Comparison of ENCODE assay signal across 9 cellular contexts in the genomic region with DNA sequence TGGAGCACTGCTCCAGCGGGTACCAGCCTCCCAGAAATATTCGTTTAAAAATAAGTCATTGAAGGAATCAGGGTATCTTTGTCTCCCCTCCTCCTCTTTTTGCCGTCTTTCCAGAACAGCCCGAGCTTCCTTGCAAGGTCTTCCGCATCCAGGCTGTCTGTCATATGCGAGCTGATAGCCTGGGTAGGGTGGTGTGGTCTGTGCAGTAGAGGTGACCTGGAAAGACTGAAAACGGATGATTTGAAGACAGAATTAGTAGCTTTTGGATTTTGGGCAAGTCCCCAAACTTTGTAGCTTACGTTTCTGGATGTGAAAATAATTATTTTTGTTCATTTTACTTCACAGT. TPM values are rescaled to one million over a fixed set of nuclear protein-coding genes. Genes with fewer than 3 reads are reported as not detected.
DNase-seq lines count a peak whose midpoint lies in the region; ATAC-seq and TF ChIP-seq lines count a peak whose summit lies in the region.
"Had no signal": no experiment of that assay in that cellular context is flagged by ENCODE, and none has a peak within 500 bp of the region (broad histone marks: within the 10 kb centered on the region; RNA-seq: fewer than 3 reads in every experiment).

No MANE protein-coding gene starts in this region.

- peak overlapping the region; percentile 91 for H3K27ac ChIP-seq in CD4-positive, alpha-beta T cell (ENCODE audit: low read depth, low read length)
- H3K27ac ChIP-seq in RWPE2 (ENCODE audit: poor library complexity, severe bottlenecking) = no peak overlapping the region

- no peaks in the 10 kb centered on the region for H3K27me3 ChIP-seq in CD4-positive, alpha-beta T cell (ENCODE audit: control insufficient read depth, insufficient read depth, low read length)
- no peaks in the 10 kb centered on the region for H3K27me3 ChIP-seq in RWPE2 (ENCODE audit: insufficient read depth, poor library complexity, severe bottlenecking)

- in situ Hi-C loops in GM13976 (cut with MboI; ENCODE audit: low sequenced_read_pairs, unreplicated experiment) = no loop called here

- DNase-seq in CD4-positive, alpha-beta T cell = no peak
- DNase-seq in RWPE2 (ENCODE audit: low spot score) = no peak
- DNase-seq in epithelial cell of proximal tubule (ENCODE audit: low read depth) = no peak
- DNase-seq in omental fat pad (ENCODE audit: low spot score) = no peak
- no peak for DNase-seq in SKM-1 (lab: John Stamatoyannopoulos, UW; ENCODE audit: unreplicated experiment)
- DNase-seq in pons (ENCODE audit: low spot score) = no peak
- DNase-seq in GM13976 (ENCODE audit: low spot score) = no peak

- H3K4me3 ChIP-seq in RWPE2 (ENCODE audit: severe bottlenecking) (peak overlapping the region; percentile 70), epithelial cell of proximal tubule (ENCODE audit: low read depth, low read length) (peak overlapping the region; percentile 73)

- H3K36me3 ChIP-seq in RWPE2 (ENCODE audit: low read depth) = no peaks in the 10 kb centered on the region

- peaks cover 23% of the 10 kb centered on the region for H3K4me1 ChIP-seq in RWPE2 (ENCODE audit: insufficient read depth, poor library complexity, severe bottlenecking)

- peak overlapping the region; percentile 96 for H3K4me3 Mint-ChIP-seq in CD4-positive, alpha-beta T cell

- intact Hi-C loops in CD4-positive, alpha-beta T cell (cut with DNase I, micrococcal nuclease) = loop anchor here (1.0 to 10.0 kb wide), 10 partner anchors 114 to 1432 kb away; partner anchors contain the start of genes ANKIB1 (in 1 of the 2), BET1 (in 1 of the 2), CDK6 (in 1 of the 2) and FAM133B (in 1 of the 2)

- POLR2A ChIA-PET in CD4-positive, alpha-beta T cell (lab: Charles Lee) = interaction anchor here (0.6 to 2.6 kb wide), 8 partner anchors 8 to 987 kb away, joined by 3 to 23 read pairs (median 6); partner anchors contain the start of genes ANKIB1, KRIT1, PEX1 and RBM48

- peaks cover 25% of the 10 kb centered on the region for H3K4me1 Mint-ChIP-seq in CD4-positive, alpha-beta T cell (ENCODE audit: low read depth)

- ATAC-seq in CD4-positive, alpha-beta T cell (ENCODE audit: poor library complexity) = no peak
- ATAC-seq in GM21786 (IDR thresholded peaks at IDR 0.05; ENCODE audit: unreplicated experiment) = peak; percentile 1
- no peak for ATAC-seq in RWPE2 (ENCODE audit: low read depth)
- ATAC-seq in omental fat pad (ENCODE audit: low FRiP score) = peak; percentile 46

- no peak for TF ChIP-seq CTCF in CD4-positive, alpha-beta T cell (IDR thresholded peaks at IDR 0.05)
- TF ChIP-seq CTCF in RWPE2 (IDR thresholded peaks at IDR 0.05; ENCODE audit: poor library complexity, severe bottlenecking) = no peak
- TF ChIP-seq CTCF in epithelial cell of proximal tubule (conservative IDR thresholded peaks at IDR 0.05; ENCODE audit: low read depth, low read length) = no peak
- TF ChIP-seq CTCF in omental fat pad (IDR thresholded peaks at IDR 0.05) = no peak
- no peak for TF ChIP-seq CTCF in GM13976 (IDR thresholded peaks at IDR 0.05; ENCODE audit: borderline replicate concordance, control extremely low read depth, extremely low read depth, insufficient read depth, missing control alignments)

- H3K9me3 Mint-ChIP-seq in CD4-positive, alpha-beta T cell = no peaks in the 10 kb centered on the region

- H3K27ac Mint-ChIP-seq in CD4-positive, alpha-beta T cell = peak overlapping the region; percentile 95

- CTCF ChIA-PET in CD4-positive, alpha-beta T cell (lab: Charles Lee) = interaction anchor here (0.7 to 1.4 kb wide), 4 partner anchors 10 to 785 kb away, joined by 3 to 4 read pairs (median 4); partner anchors contain the start of gene GATAD1

- no peaks in the 10 kb centered on the region for H3K27me3 Mint-ChIP-seq in CD4-positive, alpha-beta T cell

- peaks cover 8% of the 10 kb centered on the region for H3K36me3 Mint-ChIP-seq in CD4-positive, alpha-beta T cell (ENCODE audit: low read depth)

- no peaks in the 10 kb centered on the region for H3K9me3 ChIP-seq in CD4-positive, alpha-beta T cell (ENCODE audit: control insufficient read depth, low read length)
- H3K9me3 ChIP-seq in RWPE2 (ENCODE audit: severe bottlenecking) = no peaks in the 10 kb centered on the region

RNA-seq across cellular contexts. Expression of gene VPS50, which starts 0.5 kb away (rescaled TPM):
- total RNA-seq in CD4-positive, alpha-beta T cell = 10 to 100 TPM; 13.2 to 17.3 TPM
- 14.6 and 16.2 TPM in 2 replicates for total RNA-seq in epithelial cell of proximal tubule
- total RNA-seq in omental fat pad = 10 to 100 TPM; 11.3 to 33.7 (median 14.2) TPM

RNA-seq across cellular contexts. Expression of gene HEPACAM2, which starts 6.4 kb away (rescaled TPM):
- total RNA-seq in CD4-positive, alpha-beta T cell = not detected
- not detected in 2 replicates for total RNA-seq in epithelial cell of proximal tubule
- not detected for total RNA-seq in omental fat pad
- total RNA-seq: LHCN-M2 had no signal

Comparison
In these comparisons a context has a peak if more than half of its experiments do, and no peak if none do; other contexts are left out.
1. ATAC-seq: peak in GM21786 (single experiment) and omental fat pad (single experiment); none in CD4-positive, alpha-beta T cell (single experiment) and RWPE2 (single experiment).